Comparison of ENCODE assay signal across 1 cellular context in genomic region chr7:43313628-43314378, GRCh38.
TF ChIP-seq lines count a peak whose summit lies in the region.

No MANE protein-coding gene starts in this region.

TF ChIP-seq in GM12878, 131 proteins besides CTCF, POLR2A, EP300 and RAD21 (continued from another document and continues in another):
- TF ChIP-seq EED (IDR thresholded peaks at IDR 0.05; ENCODE audit: low read depth) (0 out of 2 replicates have a peak, but pooled peaks have one; percentile 16), ZNF274 (IDR thresholded peaks at IDR 0.05; ENCODE audit: insufficient read depth, insufficient read length) (no peak), FOS (IDR thresholded peaks at IDR 0.05; ENCODE audit: borderline replicate concordance, extremely low read depth, insufficient read length) (no peak), NBN (IDR thresholded peaks at IDR 0.05) (0 out of 2 replicates have a peak, but pooled peaks have one; percentile 2), MYB (IDR thresholded peaks at IDR 0.05; ENCODE audit: borderline replicate concordance, low read depth, low read length) (no peak), SP1 (IDR thresholded peaks at IDR 0.05; ENCODE audit: low read depth, low read length) (no peak), NRF1 (conservative IDR thresholded peaks at IDR 0.05; ENCODE audit: low read depth, low read length) (no peak), PAX5 (IDR thresholded peaks at IDR 0.05; ENCODE audit: borderline replicate concordance, low read depth, low read length) (no peak), ZNF592 (IDR thresholded peaks at IDR 0.05) (no peak), ZBED1 (IDR thresholded peaks at IDR 0.05; ENCODE audit: borderline replicate concordance) (no peak), SMC3 (IDR thresholded peaks at IDR 0.05; ENCODE audit: borderline replicate concordance, low read length) (no peak), EZH2 (IDR thresholded peaks at IDR 0.05; ENCODE audit: borderline replicate concordance, control insufficient read depth, low read depth, low read length) (no peak), TBL1XR1 (IDR thresholded peaks at IDR 0.05; ENCODE audit: low read depth, low read length) (no peak), GATAD2B (conservative IDR thresholded peaks at IDR 0.05; ENCODE audit: low read depth) (0 out of 2 replicates have a peak, but pooled peaks have one; percentile 39), PAX8 (IDR thresholded peaks at IDR 0.05) (no peak), HCFC1 (IDR thresholded peaks at IDR 0.05; ENCODE audit: low read length) (no peak), ZNF622 (IDR thresholded peaks at IDR 0.05) (no peak), CEBPZ (IDR thresholded peaks at IDR 0.05; ENCODE audit: low read depth, low read length) (no peak), HDAC2 (IDR thresholded peaks at IDR 0.05) (no peak), IRF5 (IDR thresholded peaks at IDR 0.05; ENCODE audit: borderline replicate concordance) (no peak), NR2C2 (IDR thresholded peaks at IDR 0.05; ENCODE audit: borderline replicate concordance, control insufficient read depth, insufficient read length, low read depth) (no peak), ZBTB11 (CRISPR knock-in tag; IDR thresholded peaks at IDR 0.05) (no peak), ZBTB4 (CRISPR knock-in tag; IDR thresholded peaks at IDR 0.05) (no peak), SMARCA5 (IDR thresholded peaks at IDR 0.05) (peak; percentile 78), YY1 (IDR thresholded peaks at IDR 0.05; ENCODE audit: low read depth, low read length) (no peak), CREB1 (IDR thresholded peaks at IDR 0.05; ENCODE audit: low read depth) (no peak), CEBPB (IDR thresholded peaks at IDR 0.05; ENCODE audit: borderline replicate concordance in 1 of 2, low read depth in 2 of 2, low read length in 2 of 2) (no peak), LARP7 (IDR thresholded peaks at IDR 0.05) (0 out of 2 replicates have a peak, but pooled peaks have one; percentile 24), CUX1 (IDR thresholded peaks at IDR 0.05; ENCODE audit: insufficient replicate concordance, low read depth, low read length) (no peak), RUNX3 (IDR thresholded peaks at IDR 0.05; ENCODE audit: low read length) (peak; percentile 56), EGR1 (IDR thresholded peaks at IDR 0.05; ENCODE audit: borderline replicate concordance in 1 of 2, low read depth in 2 of 2, low read length in 2 of 2) (no peak), GABPA (IDR thresholded peaks at IDR 0.05; ENCODE audit: low read depth) (no peak), POLR2AphosphoS5 (IDR thresholded peaks at IDR 0.05; ENCODE audit: low read length) (no peak)
